21 cellular contexts compared by ENCODE assay signal in the genomic region with DNA sequence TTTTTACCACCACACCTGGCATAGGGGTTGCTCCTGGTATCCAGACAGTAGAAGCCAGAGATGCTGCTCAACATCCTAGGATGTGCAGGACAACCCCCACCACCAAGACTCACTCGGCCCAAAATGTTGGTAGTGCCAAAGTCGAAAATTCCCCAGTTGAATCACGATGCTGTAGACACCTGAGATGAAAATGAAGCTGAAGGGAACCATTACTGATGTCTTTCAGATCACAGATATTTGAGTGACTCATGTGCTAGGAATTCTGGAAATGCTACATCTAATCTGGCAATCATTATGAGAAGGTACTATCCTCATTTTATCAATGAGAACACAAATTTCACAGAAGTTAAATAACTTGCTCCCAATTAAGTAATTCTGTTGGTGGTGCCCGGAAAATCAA. TPM values are rescaled to one million over a fixed set of nuclear protein-coding genes. Genes with fewer than 3 reads are reported as not detected.
"Had no signal": no experiment of that assay in that cellular context is flagged by ENCODE, and none has a peak within 500 bp of the region (broad histone marks: within the 10 kb centered on the region; RNA-seq: fewer than 3 reads in every experiment).

No MANE protein-coding gene starts in this region.

- H3K27ac ChIP-seq: prostate gland, vagina had no signal

- ATAC-seq: activated naive CD8-positive, alpha-beta T cell treated with anti-CD3 and anti-CD28 coated beads, Interleukin-2, amount 50 U/mL, for 24 hours; activated T-cell treated with anti-CD3 and anti-CD28 coated beads, Interleukin-2, amount 50 U/mL, for 4 hours; esophagus mucosa; left ventricle myocardium superior; natural killer cell; stimulated activated naive B cell treated with anti-CD40 and anti-IgM and Interleukin-4, amounts not matched to agents 10 μg/mL and 1 μg/mL and 100 μg/mL, for 72 hours; WTC11 had no signal

- H3K4me1 ChIP-seq: prostate gland, vagina had no signal

- H3K27me3 ChIP-seq: vagina had no signal

- DNase-seq: activated CD4-positive, alpha-beta T cell treated with anti-CD3 and anti-CD28 coated beads, Interleukin-2, amount 50 U/mL, for 48 hours; activated CD8-positive, alpha-beta memory T cell treated with anti-CD3 and anti-CD28 coated beads, Interleukin-2, amount 50 U/mL, for 48 hours; activated naive CD4-positive, alpha-beta T cell treated with anti-CD3 and anti-CD28 coated beads for 36 hours; activated naive CD8-positive, alpha-beta T cell treated with anti-CD3 and anti-CD28 coated beads, Interleukin-2, amount 50 U/mL, for 24 hours; activated T-cell treated with anti-CD3 and anti-CD28 coated beads, Interleukin-2, amount 50 U/mL, for 4 hours; dermis blood vessel endothelial cell; effector CD8-positive, alpha-beta T cell; hippocampal formation; left ventricle myocardium superior; midbrain; natural killer cell; stimulated activated CD4-positive, alpha-beta T cell treated with anti-CD3 and anti-CD28 coated beads, Interleukin-2, amount 100 ng/mL, for 48 hours; stimulated activated CD8-positive, alpha-beta memory T cell treated with anti-CD3 and anti-CD28 coated beads, Interleukin-4, amount 100 ng/mL, for 48 hours; stimulated activated naive B cell treated with anti-CD40 and anti-IgM and Interleukin-4, amounts not matched to agents 10 μg/mL and 1 μg/mL and 100 μg/mL, for 72 hours; T1000 had no signal

RNA-seq across cellular contexts. Expression of gene UBE2QL1, which starts 21.0 kb away (rescaled TPM):
- total RNA-seq: activated CD8-positive, alpha-beta memory T cell treated with anti-CD3 and anti-CD28 coated beads for 36 hours; activated naive CD4-positive, alpha-beta T cell treated with anti-CD3 and anti-CD28 coated beads for 36 hours; activated T-cell treated with anti-CD3 and anti-CD28 coated beads, Interleukin-2, amount 50 U/mL, for 4 hours; esophagus mucosa; natural killer cell; osteocyte had no signal
